ENCODE assay signal across 8 cellular contexts in the genomic region with DNA sequence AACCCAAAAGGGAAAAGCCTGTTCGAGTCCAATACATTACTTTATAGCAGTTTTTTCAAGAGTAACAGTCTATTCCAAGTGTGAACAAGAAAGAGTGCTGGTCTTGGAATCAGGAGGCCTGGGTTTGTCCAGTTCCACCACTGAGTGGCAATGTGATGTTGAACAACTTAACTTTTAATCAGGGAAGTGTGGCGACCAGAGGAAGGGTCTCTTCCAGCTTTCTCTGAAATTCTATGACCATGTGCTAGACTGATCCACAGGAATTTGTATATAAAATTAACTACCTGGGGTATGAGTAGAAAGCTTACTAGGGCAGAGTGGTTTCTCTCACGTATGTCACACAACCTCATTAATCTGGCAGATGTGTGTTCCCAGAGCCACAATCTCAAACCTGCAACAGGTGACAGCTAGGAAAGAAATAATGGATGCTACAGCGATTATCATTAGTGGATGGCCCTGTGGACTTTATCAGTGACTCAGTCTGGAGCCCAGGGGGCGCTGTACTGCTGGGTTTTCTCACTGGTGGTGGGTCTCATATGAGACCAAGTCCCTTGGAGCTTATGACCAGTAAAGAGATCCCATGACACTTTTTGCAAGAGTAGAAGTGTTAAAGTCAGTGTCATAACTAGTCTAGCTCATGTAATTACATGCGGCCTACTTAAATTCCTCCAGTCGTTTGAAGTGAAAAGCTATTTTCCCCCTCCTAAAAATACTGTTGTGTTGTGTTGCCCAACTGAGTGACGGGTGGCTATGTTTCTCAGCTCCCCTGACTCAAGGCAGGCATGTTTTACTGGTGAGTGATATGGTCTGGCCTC.
DNase-seq lines count a peak whose midpoint lies in the region; ATAC-seq and TF ChIP-seq lines count a peak whose summit lies in the region.
"Had no signal": no experiment of that assay in that cellular context is flagged by ENCODE, and none has a peak within 500 bp of the region (broad histone marks: within the 10 kb centered on the region; RNA-seq: fewer than 3 reads in every experiment).

No MANE protein-coding gene starts in this region.

- no peak overlapping the region for H3K4me3 Mint-ChIP-seq in neural crest cell
- H3K4me3 Mint-ChIP-seq: IgD-negative memory B cell had no signal

- H3K4me1 Mint-ChIP-seq in neural crest cell, result peaks cover 10% of the 10 kb centered on the region

- H3K9ac ChIP-seq in KMS-11, result no peak overlapping the region

- peaks cover 6% of the 10 kb centered on the region for H3K36me3 Mint-ChIP-seq in neural crest cell (ENCODE audit: low read depth)

- no peak overlapping the region for H3K27ac ChIP-seq in KMS-11

- no peaks in the 10 kb centered on the region for H3K36me3 ChIP-seq in KMS-11 (ENCODE audit: insufficient read depth)

- no peaks in the 10 kb centered on the region for H3K27me3 ChIP-seq in KMS-11 (ENCODE audit: insufficient read depth, low read depth)

- no peaks in the 10 kb centered on the region for H3K79me2 ChIP-seq in KMS-11 (ENCODE audit: insufficient read depth, low read depth)

- no peak for ATAC-seq in GM21381 (IDR thresholded peaks at IDR 0.05; ENCODE audit: unreplicated experiment)

- no peak overlapping the region for H3K27ac Mint-ChIP-seq in neural crest cell (ENCODE audit: unreplicated experiment)

- no peak overlapping the region for H3K4me3 ChIP-seq in KMS-11 (IDR thresholded peaks at IDR 0.05; ENCODE audit: insufficient read depth, low read depth, low read length)

- peak; percentile 58 for TF ChIP-seq CTCF in KMS-11 (conservative IDR thresholded peaks at IDR 0.05; ENCODE audit: low read depth, low read length)
- peak; percentile 52 for TF ChIP-seq CTCF in neural crest cell (conservative IDR thresholded peaks at IDR 0.05)

- no peak overlapping the region for H3K4me2 ChIP-seq in KMS-11

- no peaks in the 10 kb centered on the region for H3K4me1 ChIP-seq in KMS-11 (ENCODE audit: low read depth, poor library complexity, severe bottlenecking)

- no peaks in the 10 kb centered on the region for H4K20me1 ChIP-seq in KMS-11 (ENCODE audit: insufficient read depth)

- no peaks in the 10 kb centered on the region for H3K27me3 Mint-ChIP-seq in neural crest cell (ENCODE audit: low read depth)
- H3K27me3 Mint-ChIP-seq: IgD-negative memory B cell had no signal

- no peak overlapping the region for H2AFZ ChIP-seq in KMS-11 (ENCODE audit: low read depth)

- DNase-seq in ELR (ENCODE audit: low read depth) (peak; percentile 60), astrocyte of the hippocampus (ENCODE audit: low read depth, low spot score) (peak; percentile 77), neural crest cell (ENCODE audit: low read depth, low spot score) (peak; percentile 10), dedifferentiated amniotic fluid mesenchymal stem cell (ENCODE audit: extremely low spot score) (no peak), NCI-H1436 (lab: John Stamatoyannopoulos, UW) (no peak)

- no peaks in the 10 kb centered on the region for H3K9me3 Mint-ChIP-seq in neural crest cell

Comparison
In these comparisons a context has a peak if more than half of its experiments do, and no peak if none do; other contexts are left out.
1. DNase-seq: peak in ELR (single experiment), astrocyte of the hippocampus (single experiment) and neural crest cell (single experiment); none in dedifferentiated amniotic fluid mesenchymal stem cell (single experiment) and NCI-H1436 (single experiment).